ENCODE assay signal across 1 cellular context in the genomic region with DNA sequence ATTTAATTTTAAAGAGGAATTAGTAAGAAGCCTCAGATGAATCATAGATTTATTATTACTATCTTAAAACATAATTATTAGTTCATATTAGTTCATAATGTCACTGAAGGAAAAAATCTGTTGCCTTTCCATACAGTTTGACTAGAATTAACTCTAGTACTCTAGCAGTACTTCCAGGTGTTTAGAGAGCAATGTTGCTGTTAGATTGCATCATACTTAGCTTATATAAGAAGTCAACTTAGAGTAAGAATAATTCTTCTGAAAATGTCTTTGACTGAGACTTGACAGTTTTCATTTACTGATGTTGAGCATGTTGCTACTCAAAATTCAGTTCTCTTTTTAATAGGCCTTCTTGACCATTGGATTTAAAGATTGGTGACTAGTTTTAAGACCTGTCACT.
A peak's percentile ranks its signal among the peaks of the same experiment; 100 is the strongest.
TF ChIP-seq lines count a peak whose summit lies in the region.

No MANE protein-coding gene starts in this region.

TF ChIP-seq in GM12878, 131 proteins besides CTCF, POLR2A, EP300 and RAD21:
- no peak for TF ChIP-seq SUPT20H (IDR thresholded peaks at IDR 0.05; ENCODE audit: borderline replicate concordance, control insufficient read depth, low read depth, low read length)
- TF ChIP-seq CEBPB (IDR thresholded peaks at IDR 0.05; ENCODE audit: borderline replicate concordance in 1 of 2, low read depth in 2 of 2, low read length in 2 of 2) = peak in 1 of 2 experiments; percentile 46; a peak in 1 of 4 replicates
